ENCODE assay signal across 8 cellular contexts in genomic region chr15:33963831-33964664, GRCh38. TPM values are rescaled to one million over a fixed set of nuclear protein-coding genes. Genes with fewer than 3 reads are reported as not detected.
DNase-seq lines count a peak whose midpoint lies in the region; FAIRE-seq and TF ChIP-seq lines count a peak whose summit lies in the region.

No MANE protein-coding gene starts in this region.

- H3K36me3 ChIP-seq in SU-DHL-6 (ENCODE audit: low read length) (no peaks in the 10 kb centered on the region), hepatocyte (replicated peaks; ENCODE audit: insufficient read depth, low read depth) (no peaks in the 10 kb centered on the region), uterus (no peaks in the 10 kb centered on the region)

- intact Hi-C loops in uterus (cut with DNase I; ENCODE audit: low total_unique reads), result no loop called here

- peak; percentile 77 for TF ChIP-seq CTCF in SU-DHL-6 (IDR thresholded peaks at IDR 0.05; ENCODE audit: insufficient read depth, low read length, poor library complexity, severe bottlenecking)
- TF ChIP-seq CTCF in hepatocyte (IDR thresholded peaks at IDR 0.05; ENCODE audit: poor library complexity), result peak; percentile 70
- peak in 3 of 4 experiments; percentile 25 to 32 (median 28) for TF ChIP-seq CTCF in uterus (IDR thresholded peaks at IDR 0.05)

- H3K9me3 ChIP-seq in SU-DHL-6 (ENCODE audit: insufficient read depth, low read length) (no peaks in the 10 kb centered on the region), hepatocyte (ENCODE audit: low read depth) (no peaks in the 10 kb centered on the region), uterus (no peaks in the 10 kb centered on the region)

- H3K27me3 ChIP-seq in SU-DHL-6 (ENCODE audit: low read length) (no peaks in the 10 kb centered on the region), hepatocyte (no peaks in the 10 kb centered on the region), uterus (no peaks in the 10 kb centered on the region)

- no peak for FAIRE-seq in frontal cortex (lab: Jason Lieb, UNC)

- H3K4me2 ChIP-seq in SU-DHL-6 (ENCODE audit: low read depth, low read length, poor library complexity, severe bottlenecking) (no peak overlapping the region), hepatocyte (no peak overlapping the region)

- DNase-seq in ELF-1 (ENCODE audit: low read depth, low spot score) (peak; percentile 16), HS-5 (ENCODE audit: low read depth) (peak; percentile 6), hepatocyte (ENCODE audit: low spot score) (peak; percentile 35), uterus (no peak), frontal cortex (ENCODE audit: low spot score in 2 of 2) (no peak)
- no peak for DNase-seq in activated CD8-positive, alpha-beta memory T cell treated with anti-CD3 and anti-CD28 coated beads, Interleukin-2, amount 50 U/mL, for 48 hours
- DNase-seq in stimulated activated CD4-positive, alpha-beta T cell treated with anti-CD3 and anti-CD28 coated beads, Interleukin-4, amount 100 ng/mL, for 1 hour, result no peak

- no peaks in the 10 kb centered on the region for H3K79me2 ChIP-seq in SU-DHL-6 (ENCODE audit: insufficient read depth, low read length)
- no peaks in the 10 kb centered on the region for H3K79me2 ChIP-seq in hepatocyte

- H3K27ac ChIP-seq in SU-DHL-6 (ENCODE audit: low read depth, low read length) (no peak overlapping the region), hepatocyte (no peak overlapping the region), uterus (no peak overlapping the region)

- no peaks in the 10 kb centered on the region for H3K9me2 ChIP-seq in SU-DHL-6 (replicated peaks; ENCODE audit: insufficient read depth, low read length)
- no peaks in the 10 kb centered on the region for H3K9me2 ChIP-seq in hepatocyte (replicated peaks; ENCODE audit: insufficient read depth)

- H3K4me3 ChIP-seq in SU-DHL-6 (ENCODE audit: insufficient read depth, low read length, poor library complexity, severe bottlenecking) (no peak overlapping the region), hepatocyte (no peak overlapping the region), uterus (no peak overlapping the region)

- WGBS in hepatocyte (ENCODE audit: low lambda C conversion rate, missing lambda C conversion rate), result 58% methylated on average over 8 of the region's 8 CpGs

- H3F3A ChIP-seq in SU-DHL-6 (ENCODE audit: insufficient read depth), result no peaks in the 10 kb centered on the region

- H3K9ac ChIP-seq in SU-DHL-6 (ENCODE audit: low read length), result no peak overlapping the region

- H3K4me1 ChIP-seq in hepatocyte (ENCODE audit: insufficient read depth) (no peaks in the 10 kb centered on the region), uterus (no peaks in the 10 kb centered on the region)

- H4K20me1 ChIP-seq in SU-DHL-6 (ENCODE audit: low read depth, low read length), result 0 out of 2 replicates have a peak, but pooled peaks cover 4% of the 10 kb centered on the region
- H4K20me1 ChIP-seq in hepatocyte (ENCODE audit: insufficient read depth, poor library complexity, severe bottlenecking), result no peaks in the 10 kb centered on the region

- H2AFZ ChIP-seq in SU-DHL-6 (ENCODE audit: low read depth, low read length, severe bottlenecking) (no peak overlapping the region), hepatocyte (no peak overlapping the region)

- TF ChIP-seq POLR2A in uterus (IDR thresholded peaks at IDR 0.05), result no peak

RNA-seq across cellular contexts. Expression of gene CHRM5, which starts 4.2 kb away (rescaled TPM):
- total RNA-seq in hepatocyte (not detected in 2 replicates), uterus (not detected), frontal cortex (0.41 TPM)
- polyA plus RNA-seq in hepatocyte, result 0.05 TPM in 1 of 2 replicates, not detected in the other

Comparison
In these comparisons a context has a peak if more than half of its experiments do, and no peak if none do; other contexts are left out.
1. DNase-seq: peak in ELF-1 (single experiment), HS-5 (single experiment) and hepatocyte (single experiment); none in uterus (0 of 2), activated CD8-positive, alpha-beta memory T cell treated with anti-CD3 and anti-CD28 coated beads, Interleukin-2, amount 50 U/mL, for 48 hours (single experiment), frontal cortex (0 of 2) and stimulated activated CD4-positive, alpha-beta T cell treated with anti-CD3 and anti-CD28 coated beads, Interleukin-4, amount 100 ng/mL, for 1 hour (single experiment).
2. Peak in every context shown above with its lines, with median percentiles within 50 percentile points of each other: CTCF ChIP-seq.